ENCODE assay signal across 14 cellular contexts in genomic region chr15:78618064-78618463, GRCh38. TPM values are rescaled to one million over a fixed set of nuclear protein-coding genes. Genes with fewer than 3 reads are reported as not detected.
"Had no signal": no experiment of that assay in that cellular context is flagged by ENCODE, and none has a peak within 500 bp of the region (broad histone marks: within the 10 kb centered on the region; RNA-seq: fewer than 3 reads in every experiment).

No MANE protein-coding gene starts in this region.

- H3K9me3 Mint-ChIP-seq: activated naive CD4-positive, alpha-beta T cell treated with anti-CD3 and anti-CD28 coated beads, Interleukin-2, amount 10 ng/mL, durations not matched to agents 7 days and 5 days; activated T-cell treated with anti-CD3 and anti-CD28 coated beads, Interleukin-2, amount 50 U/mL, for 24 hours; dendritic cell treated with granulocyte-macrophage colony-stimulating factor and Interleukin-4, amounts not matched to agents 40 ng/mL and 50 ng/mL, for 4 days; immature natural killer cell; T-cell had no signal

- H3K27ac Mint-ChIP-seq: activated CD8-positive, alpha-beta memory T cell treated with anti-CD3 and anti-CD28 coated beads, Interleukin-2, amount 10 ng/mL, durations not matched to agents 7 days and 5 days; activated naive CD4-positive, alpha-beta T cell treated with anti-CD3 and anti-CD28 coated beads, Interleukin-2, amount 10 ng/mL, durations not matched to agents 7 days and 5 days; activated T-cell treated with anti-CD3 and anti-CD28 coated beads, Interleukin-2, amount 50 U/mL, for 24 hours; dendritic cell treated with granulocyte-macrophage colony-stimulating factor and Interleukin-4, amounts not matched to agents 40 ng/mL and 50 ng/mL, for 4 days; immature natural killer cell had no signal

- H3K4me3 Mint-ChIP-seq: activated CD8-positive, alpha-beta memory T cell treated with anti-CD3 and anti-CD28 coated beads, Interleukin-2, amount 10 ng/mL, durations not matched to agents 7 days and 5 days; activated naive CD4-positive, alpha-beta T cell treated with anti-CD3 and anti-CD28 coated beads, Interleukin-2, amount 10 ng/mL, durations not matched to agents 7 days and 5 days; activated T-cell treated with anti-CD3 and anti-CD28 coated beads, Interleukin-2, amount 50 U/mL, for 24 hours; dendritic cell treated with granulocyte-macrophage colony-stimulating factor and Interleukin-4, amounts not matched to agents 40 ng/mL and 50 ng/mL, for 4 days had no signal

- H3K36me3 ChIP-seq: heart left ventricle, upper lobe of left lung had no signal

- H3K9me3 ChIP-seq: heart left ventricle, upper lobe of left lung had no signal

- H3K27ac ChIP-seq: parathyroid adenoma, skin epidermis, upper lobe of left lung had no signal

- H3K36me3 Mint-ChIP-seq: activated CD8-positive, alpha-beta memory T cell treated with anti-CD3 and anti-CD28 coated beads, Interleukin-2, amount 10 ng/mL, durations not matched to agents 7 days and 5 days; activated naive CD4-positive, alpha-beta T cell treated with anti-CD3 and anti-CD28 coated beads, Interleukin-2, amount 10 ng/mL, durations not matched to agents 7 days and 5 days; immature natural killer cell; T-cell had no signal

- H3K4me3 ChIP-seq: heart left ventricle, skin epidermis, upper lobe of left lung had no signal

- H3K9ac ChIP-seq: parathyroid adenoma had no signal

- H3K79me2 ChIP-seq: parathyroid adenoma had no signal

- H2AFZ ChIP-seq: parathyroid adenoma had no signal

- H3K4me1 ChIP-seq: parathyroid adenoma had no signal

RNA-seq across cellular contexts. Expression of gene CHRNA3, which starts 2.7 kb away (rescaled TPM):
- total RNA-seq: activated CD8-positive, alpha-beta memory T cell treated with anti-CD3 and anti-CD28 coated beads, Interleukin-2, amount 10 ng/mL, durations not matched to agents 7 days and 5 days; astrocyte; bronchial epithelial cell; fibroblast of lung; T-cell had no signal
- polyA plus RNA-seq: fibroblast of lung, immature natural killer cell had no signal

RNA-seq across cellular contexts. Expression of gene CHRNB4, which starts 22.9 kb away (rescaled TPM):
- total RNA-seq: activated CD8-positive, alpha-beta memory T cell treated with anti-CD3 and anti-CD28 coated beads, Interleukin-2, amount 10 ng/mL, durations not matched to agents 7 days and 5 days; astrocyte; bronchial epithelial cell; fibroblast of lung; T-cell; upper lobe of left lung had no signal
- polyA plus RNA-seq: fibroblast of lung, heart left ventricle, immature natural killer cell, neural cell had no signal
